22 cellular contexts compared by ENCODE assay signal in the genomic region with DNA sequence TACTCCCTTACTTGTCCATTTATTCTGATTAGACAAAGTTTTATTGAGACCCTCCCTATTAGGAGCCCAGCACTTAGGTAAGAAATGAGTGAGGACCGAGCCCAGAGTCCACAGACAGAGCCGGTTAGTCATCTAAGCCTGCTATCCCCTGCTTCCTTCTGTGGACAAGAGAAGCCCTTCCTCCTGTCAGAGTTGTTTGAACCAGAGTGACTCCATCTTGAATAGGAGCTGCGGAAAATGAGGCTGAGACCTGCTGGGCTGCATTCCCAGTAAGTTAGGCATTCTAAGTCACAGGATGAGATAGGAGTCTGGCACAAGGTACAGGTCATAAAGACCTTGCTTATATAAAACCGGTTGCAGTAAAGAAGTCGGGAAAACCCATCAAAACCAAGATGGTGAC.
DNase-seq lines count a peak whose midpoint lies in the region; ATAC-seq and TF ChIP-seq lines count a peak whose summit lies in the region.
"Had no signal": no experiment of that assay in that cellular context is flagged by ENCODE, and none has a peak within 500 bp of the region (broad histone marks: within the 10 kb centered on the region; RNA-seq: fewer than 3 reads in every experiment).

No MANE protein-coding gene starts in this region.

- 77 to 83% methylated on average over 4 to 5 of the region's 5 CpGs for WGBS in endodermal cell (ENCODE audit: insufficient coverage in 1 of 2, insufficient read length in 1 of 2), 2 experiments

- H3K36me3 ChIP-seq in endodermal cell (ENCODE audit: control insufficient read depth, insufficient read depth, low read length) = no peaks in the 10 kb centered on the region
- H3K36me3 ChIP-seq: BLaER1 treated with 17β-estradiol and CSF1 and Interleukin-3, amounts not matched to agents 10 nM and 100 nM had no signal

- H3K9me3 Mint-ChIP-seq in endodermal cell = no peaks in the 10 kb centered on the region
- no peaks in the 10 kb centered on the region for H3K9me3 Mint-ChIP-seq in stimulated activated memory B cell treated with anti-CD40 and anti-IgM and Interleukin-4, amounts not matched to agents 10 μg/mL and 1 μg/mL and 100 μg/mL, for 72 hours

- H3K4me1 ChIP-seq in endodermal cell (ENCODE audit: control insufficient read depth, insufficient read depth, low read length) = no peaks in the 10 kb centered on the region
- H3K4me1 ChIP-seq: BLaER1 treated with 17β-estradiol and CSF1 and Interleukin-3, amounts not matched to agents 10 nM and 100 nM had no signal

- H3K9ac ChIP-seq in endodermal cell (ENCODE audit: extremely low read depth, low read length, poor library complexity, severe bottlenecking) = no peak overlapping the region
- H3K9ac ChIP-seq: BLaER1 treated with 17β-estradiol and CSF1 and Interleukin-3, amounts not matched to agents 10 nM and 100 nM; KMS-11 had no signal

- H3K27ac ChIP-seq in endodermal cell (ENCODE audit: low read depth, low read length) = no peak overlapping the region
- H3K27ac ChIP-seq: 22Rv1; BLaER1 treated with 17β-estradiol and CSF1 and Interleukin-3, amounts not matched to agents 10 nM and 100 nM; KMS-11; RWPE1 had no signal

- no peaks in the 10 kb centered on the region for H3K27me3 ChIP-seq in endodermal cell (ENCODE audit: control insufficient read depth, insufficient read depth, low read length, poor library complexity, severe bottlenecking)

- no peaks in the 10 kb centered on the region for H3K9me3 ChIP-seq in endodermal cell (ENCODE audit: control insufficient read depth, low read length)
- H3K9me3 ChIP-seq: BLaER1 treated with 17β-estradiol and CSF1 and Interleukin-3, amounts not matched to agents 10 nM and 100 nM had no signal

- peak; percentile 11 for DNase-seq in activated CD8-positive, alpha-beta memory T cell treated with anti-CD3 and anti-CD28 coated beads for 24 hours
- DNase-seq in activated CD8-positive, alpha-beta memory T cell treated with anti-CD3 and anti-CD28 coated beads, Interleukin-2, amount 50 U/mL, for 48 hours = no peak
- DNase-seq in endodermal cell (peak; percentile 46), left lobe of liver (ENCODE audit: low spot score) (peak; percentile 3), activated gamma-delta T cell treated with Interleukin-2 at 50 U/mL for 16 hours (no peak)
- DNase-seq: ACHN; CD4-positive, alpha-beta memory T cell; DND-41; NCI-H1105; NCI-H2029 treated with DMSO at 0.1 percent for 48 hours; NCI-H226; NCI-H510A treated with DMSO at 0.1 percent for 48 hours; NCI-H774; NK-92 treated with Interleukin-12 subunit alpha and Interleukin-12 subunit beta, amount 100 ng/mL, for 24 hours; SIG-M5 had no signal

- H3K27me3 Mint-ChIP-seq in endodermal cell (ENCODE audit: insufficient read depth) = peaks cover 25% of the 10 kb centered on the region
- H3K27me3 Mint-ChIP-seq in stimulated activated memory B cell treated with anti-CD40 and anti-IgM and Interleukin-4, amounts not matched to agents 10 μg/mL and 1 μg/mL and 100 μg/mL, for 72 hours = peaks cover 59% of the 10 kb centered on the region

- TF ChIP-seq CTCF in endodermal cell (conservative IDR thresholded peaks at IDR 0.05) = no peak

- H3K4me3 Mint-ChIP-seq in endodermal cell = no peak overlapping the region
- no peak overlapping the region for H3K4me3 Mint-ChIP-seq in stimulated activated memory B cell treated with anti-CD40 and anti-IgM and Interleukin-4, amounts not matched to agents 10 μg/mL and 1 μg/mL and 100 μg/mL, for 72 hours
- H3K4me3 Mint-ChIP-seq: CD4-positive, alpha-beta memory T cell had no signal

- no peaks in the 10 kb centered on the region for H3K36me3 Mint-ChIP-seq in endodermal cell (ENCODE audit: low read depth)
- H3K36me3 Mint-ChIP-seq in stimulated activated memory B cell treated with anti-CD40 and anti-IgM and Interleukin-4, amounts not matched to agents 10 μg/mL and 1 μg/mL and 100 μg/mL, for 72 hours = no peaks in the 10 kb centered on the region
- H3K36me3 Mint-ChIP-seq: CD4-positive, alpha-beta memory T cell had no signal

- H3K4me3 ChIP-seq in endodermal cell (ENCODE audit: low read length) = no peak overlapping the region
- H3K4me3 ChIP-seq: BLaER1 treated with 17β-estradiol and CSF1 and Interleukin-3, amounts not matched to agents 10 nM and 100 nM had no signal

- H3K27ac Mint-ChIP-seq in endodermal cell = no peak overlapping the region
- H3K27ac Mint-ChIP-seq in stimulated activated memory B cell treated with anti-CD40 and anti-IgM and Interleukin-4, amounts not matched to agents 10 μg/mL and 1 μg/mL and 100 μg/mL, for 72 hours = no peak overlapping the region
- H3K27ac Mint-ChIP-seq: CD4-positive, alpha-beta memory T cell had no signal

- ATAC-seq in left lobe of liver (no peak), GM21360 (IDR thresholded peaks at IDR 0.05; ENCODE audit: unreplicated experiment) (no peak), GM19455 (IDR thresholded peaks at IDR 0.05; ENCODE audit: unreplicated experiment) (no peak)
- no peak for ATAC-seq in stimulated activated memory B cell treated with anti-CD40 and anti-IgM and Interleukin-4, amounts not matched to agents 10 μg/mL and 1 μg/mL and 100 μg/mL, for 72 hours

- H3K4me1 Mint-ChIP-seq in endodermal cell = peaks cover 8% of the 10 kb centered on the region
- no peaks in the 10 kb centered on the region for H3K4me1 Mint-ChIP-seq in stimulated activated memory B cell treated with anti-CD40 and anti-IgM and Interleukin-4, amounts not matched to agents 10 μg/mL and 1 μg/mL and 100 μg/mL, for 72 hours

Comparison
In these comparisons a context has a peak if more than half of its experiments do, and no peak if none do; other contexts are left out.
1. DNase-seq: peak in activated CD8-positive, alpha-beta memory T cell treated with anti-CD3 and anti-CD28 coated beads for 24 hours (single experiment), endodermal cell (single experiment) and left lobe of liver (single experiment); none in activated CD8-positive, alpha-beta memory T cell treated with anti-CD3 and anti-CD28 coated beads, Interleukin-2, amount 50 U/mL, for 48 hours (single experiment) and activated gamma-delta T cell treated with Interleukin-2 at 50 U/mL for 16 hours (single experiment).